Comparison of ENCODE assay signal across 29 cellular contexts in genomic region chr17:63165420-63165819, GRCh38.
"Had no signal": no experiment of that assay in that cellular context is flagged by ENCODE, and none has a peak within 500 bp of the region (broad histone marks: within the 10 kb centered on the region; RNA-seq: fewer than 3 reads in every experiment).

No MANE protein-coding gene starts in this region.

- H3K4me1 ChIP-seq: foreskin keratinocyte, gastrocnemius medialis, heart left ventricle had no signal

- H3K36me3 ChIP-seq: gastrocnemius medialis, heart left ventricle, WERI-Rb-1 had no signal

- H3K27ac ChIP-seq: coronary artery, dorsolateral prefrontal cortex, foreskin keratinocyte, gastrocnemius medialis, heart left ventricle, WERI-Rb-1 had no signal

- DNase-seq: activated B cell treated with CpG ODN at 0.5 μM for 24 hours; activated CD4-positive, alpha-beta T cell treated with anti-CD3 and anti-CD28 coated beads for 48 hours; activated CD4-positive, alpha-beta T cell treated with anti-CD3 and anti-CD28 coated beads, Interleukin-2, amount 50 U/mL, for 1 hour; activated CD4-positive, alpha-beta T cell treated with anti-CD3 and anti-CD28 coated beads, Interleukin-2, amount 50 U/mL, for 48 hours; activated CD8-positive, alpha-beta memory T cell treated with anti-CD3 and anti-CD28 coated beads for 24 hours; activated CD8-positive, alpha-beta T cell treated with anti-CD3 and anti-CD28 coated beads for 36 hours; activated effector memory CD4-positive, alpha-beta T cell treated with anti-CD3 and anti-CD28 coated beads, Interleukin-2, amount 50 U/mL, for 16 hours; activated naive CD4-positive, alpha-beta T cell treated with anti-CD3 and anti-CD28 coated beads for 36 hours; activated naive CD8-positive, alpha-beta T cell treated with anti-CD3 and anti-CD28 coated beads, Interleukin-2, amount 10 ng/mL, durations not matched to agents 7 days and 5 days; activated T-cell treated with anti-CD3 and anti-CD28 coated beads, Interleukin-2, amount 50 U/mL, for 1 hour; activated T-cell treated with anti-CD3 and anti-CD28 coated beads, Interleukin-2, amount 50 U/mL, for 48 hours; amygdala; aorta; dorsolateral prefrontal cortex; effector memory CD4-positive, alpha-beta T cell; endodermal cell; foreskin keratinocyte; gastrocnemius medialis; glutamatergic neuron; heart left ventricle; hypothalamus; T-helper 17 cell; T1000; WERI-Rb-1 had no signal

- H3K4me3 ChIP-seq: coronary artery, dorsolateral prefrontal cortex, gastrocnemius medialis, heart left ventricle had no signal

- FAIRE-seq: bronchial epithelial cell had no signal

- H3K27me3 ChIP-seq: dorsolateral prefrontal cortex, foreskin keratinocyte, gastrocnemius medialis, heart left ventricle had no signal

- H3K9me3 ChIP-seq: gastrocnemius medialis, heart left ventricle had no signal

- ATAC-seq: activated CD4-positive, CD25-positive, alpha-beta regulatory T cell treated with anti-CD3 and anti-CD28 coated beads, Interleukin-2, amount 50 U/mL, for 24 hours; activated CD8-positive, alpha-beta T cell treated with anti-CD3 and anti-CD28 coated beads for 36 hours; activated naive CD4-positive, alpha-beta T cell treated with anti-CD3 and anti-CD28 coated beads, Interleukin-2, amount 50 U/mL, for 72 hours; esophagus mucosa; foreskin keratinocyte; gastrocnemius medialis; heart left ventricle; T-helper 17 cell had no signal
